1 cellular context compared by ENCODE assay signal in the genomic region with DNA sequence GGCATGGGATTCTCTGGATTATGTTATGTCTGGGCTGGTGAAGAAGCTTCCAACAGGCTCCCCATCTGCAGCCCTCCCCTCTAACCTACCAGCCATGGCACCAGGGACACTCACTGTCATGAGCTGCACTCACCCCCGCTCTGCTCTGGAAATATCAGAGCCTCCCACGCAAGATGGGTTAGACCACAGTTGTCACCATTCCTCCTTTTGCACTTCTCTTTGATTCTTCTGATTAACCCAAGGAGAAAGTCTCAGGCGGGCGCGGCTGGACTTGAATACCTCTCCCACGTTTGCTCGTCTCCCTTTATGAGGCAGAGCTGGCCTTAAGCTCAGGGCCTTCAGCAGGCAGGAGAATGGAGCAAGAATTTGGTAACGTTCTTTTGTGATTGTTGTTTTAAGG.
TF ChIP-seq lines count a peak whose summit lies in the region.

No MANE protein-coding gene starts in this region.

TF ChIP-seq in K562, 482 proteins besides CTCF, POLR2A, EP300 and RAD21 (continued from another document):
- TF ChIP-seq, protein P1, sequence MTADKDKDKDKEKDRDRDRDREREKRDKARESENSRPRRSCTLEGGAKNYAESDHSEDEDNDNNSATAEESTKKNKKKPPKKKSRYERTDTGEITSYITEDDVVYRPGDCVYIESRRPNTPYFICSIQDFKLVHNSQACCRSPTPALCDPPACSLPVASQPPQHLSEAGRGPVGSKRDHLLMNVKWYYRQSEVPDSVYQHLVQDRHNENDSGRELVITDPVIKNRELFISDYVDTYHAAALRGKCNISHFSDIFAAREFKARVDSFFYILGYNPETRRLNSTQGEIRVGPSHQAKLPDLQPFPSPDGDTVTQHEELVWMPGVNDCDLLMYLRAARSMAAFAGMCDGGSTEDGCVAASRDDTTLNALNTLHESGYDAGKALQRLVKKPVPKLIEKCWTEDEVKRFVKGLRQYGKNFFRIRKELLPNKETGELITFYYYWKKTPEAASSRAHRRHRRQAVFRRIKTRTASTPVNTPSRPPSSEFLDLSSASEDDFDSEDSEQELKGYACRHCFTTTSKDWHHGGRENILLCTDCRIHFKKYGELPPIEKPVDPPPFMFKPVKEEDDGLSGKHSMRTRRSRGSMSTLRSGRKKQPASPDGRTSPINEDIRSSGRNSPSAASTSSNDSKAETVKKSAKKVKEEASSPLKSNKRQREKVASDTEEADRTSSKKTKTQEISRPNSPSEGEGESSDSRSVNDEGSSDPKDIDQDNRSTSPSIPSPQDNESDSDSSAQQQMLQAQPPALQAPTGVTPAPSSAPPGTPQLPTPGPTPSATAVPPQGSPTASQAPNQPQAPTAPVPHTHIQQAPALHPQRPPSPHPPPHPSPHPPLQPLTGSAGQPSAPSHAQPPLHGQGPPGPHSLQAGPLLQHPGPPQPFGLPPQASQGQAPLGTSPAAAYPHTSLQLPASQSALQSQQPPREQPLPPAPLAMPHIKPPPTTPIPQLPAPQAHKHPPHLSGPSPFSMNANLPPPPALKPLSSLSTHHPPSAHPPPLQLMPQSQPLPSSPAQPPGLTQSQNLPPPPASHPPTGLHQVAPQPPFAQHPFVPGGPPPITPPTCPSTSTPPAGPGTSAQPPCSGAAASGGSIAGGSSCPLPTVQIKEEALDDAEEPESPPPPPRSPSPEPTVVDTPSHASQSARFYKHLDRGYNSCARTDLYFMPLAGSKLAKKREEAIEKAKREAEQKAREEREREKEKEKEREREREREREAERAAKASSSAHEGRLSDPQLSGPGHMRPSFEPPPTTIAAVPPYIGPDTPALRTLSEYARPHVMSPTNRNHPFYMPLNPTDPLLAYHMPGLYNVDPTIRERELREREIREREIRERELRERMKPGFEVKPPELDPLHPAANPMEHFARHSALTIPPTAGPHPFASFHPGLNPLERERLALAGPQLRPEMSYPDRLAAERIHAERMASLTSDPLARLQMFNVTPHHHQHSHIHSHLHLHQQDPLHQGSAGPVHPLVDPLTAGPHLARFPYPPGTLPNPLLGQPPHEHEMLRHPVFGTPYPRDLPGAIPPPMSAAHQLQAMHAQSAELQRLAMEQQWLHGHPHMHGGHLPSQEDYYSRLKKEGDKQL (CRISPR knock-in tag; IDR thresholded peaks at IDR 0.05; ENCODE audit: borderline replicate concordance), result no peak
- TF ChIP-seq, protein P2, sequence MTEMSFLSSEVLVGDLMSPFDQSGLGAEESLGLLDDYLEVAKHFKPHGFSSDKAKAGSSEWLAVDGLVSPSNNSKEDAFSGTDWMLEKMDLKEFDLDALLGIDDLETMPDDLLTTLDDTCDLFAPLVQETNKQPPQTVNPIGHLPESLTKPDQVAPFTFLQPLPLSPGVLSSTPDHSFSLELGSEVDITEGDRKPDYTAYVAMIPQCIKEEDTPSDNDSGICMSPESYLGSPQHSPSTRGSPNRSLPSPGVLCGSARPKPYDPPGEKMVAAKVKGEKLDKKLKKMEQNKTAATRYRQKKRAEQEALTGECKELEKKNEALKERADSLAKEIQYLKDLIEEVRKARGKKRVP (CRISPR knock-in tag; IDR thresholded peaks at IDR 0.05), result no peak
- TF ChIP-seq STAT6 (CRISPR knock-in tag; IDR thresholded peaks at IDR 0.05), result no peak
- no peak for TF ChIP-seq CHD1 (IDR thresholded peaks at IDR 0.05; ENCODE audit: low read length)
- TF ChIP-seq CBX3 (IDR thresholded peaks at IDR 0.05; ENCODE audit: borderline replicate concordance in 1 of 2, low read length in 2 of 2), result no peak
- no peak for TF ChIP-seq TCF15 (CRISPR knock-in tag; IDR thresholded peaks at IDR 0.05)
- TF ChIP-seq HMG20A (CRISPR knock-in tag; conservative IDR thresholded peaks at IDR 0.05), result no peak
- no peak for TF ChIP-seq CREB1 (IDR thresholded peaks at IDR 0.05)
- no peak for TF ChIP-seq CREB1 (CRISPR knock-in tag; IDR thresholded peaks at IDR 0.05)
- TF ChIP-seq SMC3 (conservative IDR thresholded peaks at IDR 0.05; ENCODE audit: insufficient read depth, low read depth, low read length), result no peak
- no peak for TF ChIP-seq ZNF197 (CRISPR knock-in tag; IDR thresholded peaks at IDR 0.05; ENCODE audit: low read depth)
- no peak for TF ChIP-seq STAT5B (CRISPR knock-in tag; IDR thresholded peaks at IDR 0.05)
- TF ChIP-seq PTRF (tag; IDR thresholded peaks at IDR 0.05), result no peak
- peak; percentile 87 for TF ChIP-seq EGR1 (conservative IDR thresholded peaks at IDR 0.05)
- no peak for TF ChIP-seq TOE1 (IDR thresholded peaks at IDR 0.05; ENCODE audit: borderline replicate concordance)
- no peak for TF ChIP-seq TOE1 (CRISPR knock-in tag; IDR thresholded peaks at IDR 0.05; ENCODE audit: borderline replicate concordance, low read depth)
